Comparison of ENCODE assay signal across 10 cellular contexts in genomic region chr6:52694404-52694803, GRCh38.
"Had no signal": no experiment of that assay in that cellular context is flagged by ENCODE, and none has a peak within 500 bp of the region (broad histone marks: within the 10 kb centered on the region; RNA-seq: fewer than 3 reads in every experiment).

No MANE protein-coding gene starts in this region.

- H3K4me3 ChIP-seq: GM23248, HAP-1 had no signal

- H3K9ac ChIP-seq: GM23248 had no signal

- H2AFZ ChIP-seq: GM23248 had no signal

- ATAC-seq: HCT116 had no signal

- H3K9me3 ChIP-seq: HAP-1 had no signal

- H3K9me3 Mint-ChIP-seq: H9, HFFc6 had no signal

- H3K27ac Mint-ChIP-seq: H9, HFFc6 had no signal

- DNase-seq: GM23248, GOT3, H7, H9, HCEC 1CT, HFFc6 had no signal

- H3K4me3 Mint-ChIP-seq: H9, HFFc6 had no signal

- H3K27ac ChIP-seq: GM23248 had no signal

- H3K36me3 ChIP-seq: HAP-1 had no signal

- FAIRE-seq: H1, H54 had no signal
